In the genomic region with DNA sequence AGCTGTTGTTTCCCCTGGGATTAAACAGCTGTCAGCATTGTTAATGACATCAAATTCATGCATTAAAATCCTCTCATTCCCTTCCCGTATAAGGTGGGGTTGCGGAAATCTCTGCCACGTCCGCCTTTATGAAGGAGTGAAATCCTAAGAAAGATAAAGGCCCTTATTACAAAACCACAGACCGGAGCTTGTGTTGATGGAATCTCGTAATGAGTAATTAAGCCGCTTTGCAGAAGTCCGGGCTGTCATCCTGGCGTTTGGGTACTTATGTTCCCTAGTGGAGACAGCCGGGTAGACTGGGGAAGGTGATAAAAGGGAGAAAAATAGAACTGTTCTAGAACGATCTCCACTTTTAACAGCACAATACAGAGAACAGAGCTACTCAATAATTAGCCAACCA, we compare ENCODE assay signal across 22 cellular contexts.
DNase-seq lines count a peak whose midpoint lies in the region; ATAC-seq and TF ChIP-seq lines count a peak whose summit lies in the region.
"Had no signal": no experiment of that assay in that cellular context is flagged by ENCODE, and none has a peak within 500 bp of the region (broad histone marks: within the 10 kb centered on the region; RNA-seq: fewer than 3 reads in every experiment).

No MANE protein-coding gene starts in this region.

- no peaks in the 10 kb centered on the region for H3K9me3 Mint-ChIP-seq in activated T-helper 17 cell treated with anti-CD3 and anti-CD28 coated beads, Interleukin-2, amount 50 U/mL, for 72 hours
- H3K9me3 Mint-ChIP-seq: central memory CD8-positive, alpha-beta T cell; natural killer cell had no signal

- H3K36me3 Mint-ChIP-seq in activated T-helper 17 cell treated with anti-CD3 and anti-CD28 coated beads, Interleukin-2, amount 50 U/mL, for 72 hours (ENCODE audit: low read depth), result no peaks in the 10 kb centered on the region
- H3K36me3 Mint-ChIP-seq: natural killer cell had no signal

- peak; percentile 38 for ATAC-seq in activated T-helper 17 cell treated with anti-CD3 and anti-CD28 coated beads, Interleukin-2, amount 50 U/mL, for 72 hours (replicated peaks)
- ATAC-seq in HG03432 (IDR thresholded peaks at IDR 0.05; ENCODE audit: unreplicated experiment), result no peak
- ATAC-seq: natural killer cell, Panc1 had no signal

- H3K4me3 ChIP-seq in colonic mucosa, result no peak overlapping the region
- H3K4me3 ChIP-seq: BLaER1 treated with 17β-estradiol and CSF1 and Interleukin-3, amounts not matched to agents 10 nM and 100 nM; spleen; vagina had no signal

- H3K27me3 Mint-ChIP-seq in activated T-helper 17 cell treated with anti-CD3 and anti-CD28 coated beads, Interleukin-2, amount 50 U/mL, for 72 hours, result no peaks in the 10 kb centered on the region
- H3K27me3 Mint-ChIP-seq: central memory CD8-positive, alpha-beta T cell had no signal

- peak overlapping the region; percentile 50 for H3K4me3 Mint-ChIP-seq in activated T-helper 17 cell treated with anti-CD3 and anti-CD28 coated beads, Interleukin-2, amount 50 U/mL, for 72 hours
- H3K4me3 Mint-ChIP-seq: central memory CD8-positive, alpha-beta T cell; natural killer cell had no signal

- no peaks in the 10 kb centered on the region for H3K4me1 ChIP-seq in colonic mucosa
- H3K4me1 ChIP-seq: BLaER1 treated with 17β-estradiol and CSF1 and Interleukin-3, amounts not matched to agents 10 nM and 100 nM; spleen; vagina had no signal

- no peaks in the 10 kb centered on the region for H3K36me3 ChIP-seq in colonic mucosa
- H3K36me3 ChIP-seq: BLaER1 treated with 17β-estradiol and CSF1 and Interleukin-3, amounts not matched to agents 10 nM and 100 nM; spleen; vagina had no signal

- H3K27ac ChIP-seq in colonic mucosa, result no peak overlapping the region
- H3K27ac ChIP-seq: BLaER1 treated with 17β-estradiol and CSF1 and Interleukin-3, amounts not matched to agents 10 nM and 100 nM; spleen; vagina had no signal

- peaks cover 22% of the 10 kb centered on the region for H3K4me1 Mint-ChIP-seq in activated T-helper 17 cell treated with anti-CD3 and anti-CD28 coated beads, Interleukin-2, amount 50 U/mL, for 72 hours
- H3K4me1 Mint-ChIP-seq: central memory CD8-positive, alpha-beta T cell had no signal

- intact Hi-C loops in colonic mucosa (cut with DNase I), result no loop called here

- H3K9ac ChIP-seq in colonic mucosa (ENCODE audit: low read depth in 2 of 2, low read length in 2 of 2), result no peak overlapping the region
- H3K9ac ChIP-seq: BLaER1 treated with 17β-estradiol and CSF1 and Interleukin-3, amounts not matched to agents 10 nM and 100 nM; SK-N-SH had no signal

- no peaks in the 10 kb centered on the region for H3K9me3 ChIP-seq in colonic mucosa
- H3K9me3 ChIP-seq: BLaER1 treated with 17β-estradiol and CSF1 and Interleukin-3, amounts not matched to agents 10 nM and 100 nM; SK-N-SH; spleen; vagina had no signal

- DNase-seq in NCI-H2171 treated with DMSO at 0.1 percent for 48 hours (lab: John Stamatoyannopoulos, UW), result peak; percentile 42
- DNase-seq in NCI-H2171 (lab: John Stamatoyannopoulos, UW), result no peak
- DNase-seq in NCI-H1105 treated with DMSO at 0.1 percent for 48 hours (lab: John Stamatoyannopoulos, UW), result peak; percentile 87
- DNase-seq in retina, result peak; percentile 65
- no peak for DNase-seq in colonic mucosa
- no peak for DNase-seq in activated effector memory CD4-positive, alpha-beta T cell treated with Interleukin-2 at 50 U/mL for 16 hours
- DNase-seq: activated naive CD4-positive, alpha-beta T cell; DMS153; HCEC 1CT; kidney glomerular epithelial cell; mesenchymal stem cell; natural killer cell; NCI-H1436 treated with DMSO at 0.1 percent for 48 hours; NCI-H526; SK-N-SH; spleen had no signal

- no peak for TF ChIP-seq CTCF in colonic mucosa (IDR thresholded peaks at IDR 0.05)

- no peaks in the 10 kb centered on the region for H3K27me3 ChIP-seq in colonic mucosa
- H3K27me3 ChIP-seq: BLaER1 treated with 17β-estradiol and CSF1 and Interleukin-3, amounts not matched to agents 10 nM and 100 nM; spleen; vagina had no signal

- peak overlapping the region; percentile 89 for H3K27ac Mint-ChIP-seq in activated T-helper 17 cell treated with anti-CD3 and anti-CD28 coated beads, Interleukin-2, amount 50 U/mL, for 72 hours
- H3K27ac Mint-ChIP-seq: natural killer cell had no signal

Comparison
In these comparisons a context has a peak if more than half of its experiments do, and no peak if none do; other contexts are left out.
1. DNase-seq: peak in NCI-H2171 treated with DMSO at 0.1 percent for 48 hours (single experiment), NCI-H1105 treated with DMSO at 0.1 percent for 48 hours (single experiment) and retina (single experiment); none in NCI-H2171 (single experiment), colonic mucosa (single experiment) and activated effector memory CD4-positive, alpha-beta T cell treated with Interleukin-2 at 50 U/mL for 16 hours (single experiment).